8 cellular contexts compared by ENCODE assay signal in genomic region chr10:50497758-50498157, GRCh38.
DNase-seq lines count a peak whose midpoint lies in the region; ATAC-seq and TF ChIP-seq lines count a peak whose summit lies in the region.

No MANE protein-coding gene starts in this region.

- CTCF ChIA-PET in BJ (lab: Yijun Ruan, JAX) = interaction anchor here (0.6 to 0.9 kb wide), 3 partner anchors 10 to 127 kb away, joined by 3 read pairs; no protein-coding TSS in a partner anchor

- peak overlapping the region; percentile 76 for H3K27ac Mint-ChIP-seq in stimulated activated naive CD8-positive, alpha-beta T cell treated with anti-CD3 and anti-CD28 coated beads, Interleukin-15, Interleukin-2, amounts not matched to agents 100 ng/mL and 50 ng/mL, for 24 hours

- H3K4me3 ChIP-seq in BJ (ENCODE audit: low read depth, low read length) = no peak overlapping the region
- H3K4me3 ChIP-seq in epithelial cell of esophagus (ENCODE audit: low read length) = no peak overlapping the region

- H3K4me3 Mint-ChIP-seq in stimulated activated naive CD8-positive, alpha-beta T cell treated with anti-CD3 and anti-CD28 coated beads, Interleukin-15, Interleukin-2, amounts not matched to agents 100 ng/mL and 50 ng/mL, for 24 hours = no peak overlapping the region

- TF ChIP-seq CTCF in BJ (IDR thresholded peaks at IDR 0.05; ENCODE audit: insufficient read depth, low read depth, low read length) (no peak), epithelial cell of esophagus (IDR thresholded peaks at IDR 0.05; ENCODE audit: insufficient read depth, low read depth, low read length, missing control alignments) (no peak)

- peaks cover 22% of the 10 kb centered on the region for H3K36me3 Mint-ChIP-seq in stimulated activated naive CD8-positive, alpha-beta T cell treated with anti-CD3 and anti-CD28 coated beads, Interleukin-15, Interleukin-2, amounts not matched to agents 100 ng/mL and 50 ng/mL, for 24 hours (ENCODE audit: low read depth)

- H3K27me3 ChIP-seq in BJ (ENCODE audit: control insufficient read depth, insufficient read depth, low read length) = no peaks in the 10 kb centered on the region

- DNase-seq in BJ (ENCODE audit: low read depth) (peak; percentile 21), epithelial cell of esophagus (ENCODE audit: low read depth) (peak; percentile 86), MV-4-11 (lab: John Stamatoyannopoulos, UW) (no peak), medulla oblongata (ENCODE audit: extremely low spot score) (no peak)
- DNase-seq in activated CD8-positive, alpha-beta memory T cell treated with anti-CD3 and anti-CD28 coated beads, Interleukin-2, amount 50 U/mL, for 4 hours = no peak

- no peaks in the 10 kb centered on the region for H3K36me3 ChIP-seq in BJ (ENCODE audit: control insufficient read depth, insufficient read depth, low read length)

- H3K4me1 Mint-ChIP-seq in stimulated activated naive CD8-positive, alpha-beta T cell treated with anti-CD3 and anti-CD28 coated beads, Interleukin-15, Interleukin-2, amounts not matched to agents 100 ng/mL and 50 ng/mL, for 24 hours (ENCODE audit: low read depth) = peaks cover 53% of the 10 kb centered on the region

- H3K27me3 Mint-ChIP-seq in stimulated activated naive CD8-positive, alpha-beta T cell treated with anti-CD3 and anti-CD28 coated beads, Interleukin-15, Interleukin-2, amounts not matched to agents 100 ng/mL and 50 ng/mL, for 24 hours = no peaks in the 10 kb centered on the region

- POLR2A ChIA-PET in BJ (lab: Charles Lee) = no interaction called here

- peak; percentile 85 for ATAC-seq in GM19463 (IDR thresholded peaks at IDR 0.05; ENCODE audit: unreplicated experiment)
- peak; percentile 74 for ATAC-seq in HG03457 (IDR thresholded peaks at IDR 0.05; ENCODE audit: unreplicated experiment)

- no peaks in the 10 kb centered on the region for H3K9me3 Mint-ChIP-seq in stimulated activated naive CD8-positive, alpha-beta T cell treated with anti-CD3 and anti-CD28 coated beads, Interleukin-15, Interleukin-2, amounts not matched to agents 100 ng/mL and 50 ng/mL, for 24 hours

Comparison
In these comparisons a context has a peak if more than half of its experiments do, and no peak if none do; other contexts are left out.
1. DNase-seq: peak in BJ (single experiment) and epithelial cell of esophagus (single experiment); none in MV-4-11 (single experiment), activated CD8-positive, alpha-beta memory T cell treated with anti-CD3 and anti-CD28 coated beads, Interleukin-2, amount 50 U/mL, for 4 hours (single experiment) and medulla oblongata (single experiment).